9 cellular contexts compared by ENCODE assay signal in the genomic region with DNA sequence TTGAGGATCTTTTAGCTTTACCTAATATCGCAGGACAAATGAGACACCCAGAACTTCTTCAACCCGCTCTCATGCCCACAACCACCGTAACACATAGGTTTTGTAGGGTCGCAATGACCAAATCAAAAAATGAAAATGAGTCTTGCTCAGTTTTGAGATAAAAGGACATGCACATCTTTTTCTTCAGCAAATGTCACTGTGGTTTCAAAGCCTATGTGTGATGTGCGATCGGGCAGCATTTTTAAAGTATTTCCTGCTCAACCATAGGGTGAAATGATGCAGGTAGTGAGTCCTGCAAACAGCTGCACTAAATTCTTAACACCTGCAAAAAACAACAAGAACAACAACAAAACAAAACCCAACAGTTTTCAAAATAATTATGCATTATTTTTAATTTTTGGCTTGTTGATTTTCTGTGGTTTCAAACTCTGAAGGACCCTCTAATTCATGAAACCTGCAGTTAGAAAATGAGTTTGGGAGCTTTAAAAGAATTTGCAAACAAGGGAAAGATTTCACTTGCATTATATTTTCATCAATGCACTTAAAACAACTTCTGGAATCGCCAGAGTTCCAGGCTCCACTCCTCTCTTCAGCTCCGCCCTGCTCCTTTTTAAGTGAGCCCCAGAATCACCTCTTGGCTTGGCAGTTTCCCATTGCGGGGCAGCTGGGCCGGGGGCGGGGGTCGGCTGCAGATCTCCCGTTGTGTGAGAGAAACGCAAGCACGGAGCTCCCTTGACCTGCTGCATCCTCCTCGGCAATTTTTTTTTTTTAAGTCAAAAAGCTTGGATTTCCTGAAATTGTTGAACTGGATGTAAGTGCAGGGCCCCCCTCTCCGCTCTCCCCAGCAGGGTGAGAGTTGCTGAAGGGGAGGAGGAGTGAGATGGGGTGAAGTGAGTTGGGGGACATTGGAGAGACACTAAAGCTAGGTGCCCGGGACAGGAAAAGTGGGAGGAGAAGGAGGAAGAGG.
DNase-seq lines count a peak whose midpoint lies in the region; ATAC-seq, FAIRE-seq and TF ChIP-seq lines count a peak whose summit lies in the region.
"Had no signal": no experiment of that assay in that cellular context is flagged by ENCODE, and none has a peak within 500 bp of the region (broad histone marks: within the 10 kb centered on the region; RNA-seq: fewer than 3 reads in every experiment).

No MANE protein-coding gene starts in this region.

- no peaks in the 10 kb centered on the region for H3K9me3 Mint-ChIP-seq in activated naive CD8-positive, alpha-beta T cell treated with anti-CD3 and anti-CD28 coated beads, Interleukin-2, amount 50 U/mL, for 24 hours

- no peak overlapping the region for H3K9ac ChIP-seq in SK-N-SH
- H3K9ac ChIP-seq in keratinocyte (ENCODE audit: control insufficient read depth, extremely low read depth, insufficient read depth, low read length) = peak overlapping the region; percentile 77

- H3K36me3 ChIP-seq in SK-N-SH (replicated peaks in 1 of 2; ENCODE audit: control insufficient read depth in 1 of 2, insufficient read depth in 2 of 2, low read length in 1 of 2) = no peaks in the 10 kb centered on the region
- H3K36me3 ChIP-seq in keratinocyte (ENCODE audit: control insufficient read depth in 2 of 2, extremely low read depth in 1 of 2, insufficient read depth in 2 of 2, low read length in 2 of 2) = peaks cover 0 to 11% of the 10 kb centered on the region in 2 experiments
- no peaks in the 10 kb centered on the region for H3K36me3 ChIP-seq in suprapubic skin

- peaks cover 73% of the 10 kb centered on the region for H3K27me3 Mint-ChIP-seq in activated naive CD8-positive, alpha-beta T cell treated with anti-CD3 and anti-CD28 coated beads, Interleukin-2, amount 50 U/mL, for 24 hours

- dilution Hi-C loops in keratinocyte (cut with MboI; ENCODE audit: extremely low pct_ligation_motif_present, low sequenced_read_pairs) = loop anchor here (25.0 kb wide), 1 partner anchor 88 kb away; a partner anchor contains a TSS

- TF ChIP-seq CTCF in SK-N-SH (IDR thresholded peaks at IDR 0.05) = no peak
- TF ChIP-seq CTCF in keratinocyte (optimal IDR thresholded peaks at IDR 0.05 in 1 of 3, IDR thresholded peaks at IDR 0.05 in 1 of 3, conservative IDR thresholded peaks at IDR 0.05 in 1 of 3; ENCODE audit: extremely low read depth in 1 of 3, insufficient read depth in 2 of 3, low read length in 3 of 3) = no peak
- no peak for TF ChIP-seq CTCF in suprapubic skin (IDR thresholded peaks at IDR 0.05)

- CTCF ChIA-PET in SK-N-SH (lab: Yijun Ruan, JAX) = interaction anchor here (1.1 to 2.5 kb wide), 4 partner anchors 11 to 117 kb away, joined by 3 to 10 read pairs (median 4); no protein-coding TSS in a partner anchor

- H4K20me1 ChIP-seq in SK-N-SH (ENCODE audit: insufficient read depth) (no peaks in the 10 kb centered on the region), keratinocyte (ENCODE audit: control insufficient read depth, extremely low read depth, insufficient read depth, low read length) (no peaks in the 10 kb centered on the region)

- TF ChIP-seq RAD21 in SK-N-SH (IDR thresholded peaks at IDR 0.05; ENCODE audit: low read length) = no peak

- no peaks in the 10 kb centered on the region for H3K9me1 ChIP-seq in keratinocyte (ENCODE audit: control insufficient read depth, extremely low read depth, insufficient read depth, low read length)

- peaks cover 3% of the 10 kb centered on the region for H3F3A ChIP-seq in SK-N-SH (replicated peaks; ENCODE audit: insufficient read depth)

- peaks cover 31% of the 10 kb centered on the region for H3K4me1 Mint-ChIP-seq in activated naive CD8-positive, alpha-beta T cell treated with anti-CD3 and anti-CD28 coated beads, Interleukin-2, amount 50 U/mL, for 24 hours

- H3K27ac Mint-ChIP-seq in activated naive CD8-positive, alpha-beta T cell treated with anti-CD3 and anti-CD28 coated beads, Interleukin-2, amount 50 U/mL, for 24 hours = peak overlapping the region; percentile 64

- H3K9me3 ChIP-seq in SK-N-SH = no peaks in the 10 kb centered on the region
- H3K9me3 ChIP-seq in keratinocyte (ENCODE audit: control insufficient read depth, low read depth, low read length) = no peaks in the 10 kb centered on the region
- no peaks in the 10 kb centered on the region for H3K9me3 ChIP-seq in suprapubic skin

- H2AFZ ChIP-seq in SK-N-SH (ENCODE audit: low read depth) = no peak overlapping the region
- peak overlapping the region; percentile 95 for H2AFZ ChIP-seq in keratinocyte (ENCODE audit: control insufficient read depth, low read length)

- H3K27me3 ChIP-seq in SK-N-SH (ENCODE audit: insufficient read depth) (peaks cover 37% of the 10 kb centered on the region; the same call in 1 of the 2 replicates), keratinocyte (ENCODE audit: control insufficient read depth, extremely low read depth, insufficient read depth, low read length) (no peaks in the 10 kb centered on the region), suprapubic skin (peaks cover 13% of the 10 kb centered on the region)

- POLR2A ChIA-PET in SK-N-SH (lab: Yijun Ruan, JAX) = no interaction called here

- H3K4me3 ChIP-seq in SK-N-SH (ENCODE audit: low read depth in 2 of 2, low read length in 1 of 2) (peak overlapping the region in 1 of 2 experiments; percentile 70; a peak in 1 of 4 replicates), keratinocyte (ENCODE audit: control insufficient read depth in 2 of 3, extremely low read depth in 1 of 3, insufficient read depth in 2 of 3, low read depth in 1 of 3, low read length in 3 of 3) (peak overlapping the region; percentile 89 to 93 (median 90)), suprapubic skin (peak overlapping the region; percentile 66)

- FAIRE-seq in keratinocyte (lab: Jason Lieb, UNC) = no peak

- H3K79me2 ChIP-seq in SK-N-SH (ENCODE audit: insufficient read depth) (no peaks in the 10 kb centered on the region), keratinocyte (ENCODE audit: control insufficient read depth, insufficient read depth, low read length) (peaks cover 28% of the 10 kb centered on the region)

- no peak for TF ChIP-seq POLR2A in suprapubic skin (IDR thresholded peaks at IDR 0.05)

- peaks cover 6% of the 10 kb centered on the region for H3K36me3 Mint-ChIP-seq in activated naive CD8-positive, alpha-beta T cell treated with anti-CD3 and anti-CD28 coated beads, Interleukin-2, amount 50 U/mL, for 24 hours (ENCODE audit: low read depth)

- ATAC-seq in SK-N-SH treated with all-trans-retinoic acid at 6 μM for 48 hours (no peak), HG02763 (IDR thresholded peaks at IDR 0.05; ENCODE audit: unreplicated experiment) (no peak), GM19397 (IDR thresholded peaks at IDR 0.05; ENCODE audit: unreplicated experiment) (no peak)
- ATAC-seq in activated naive CD8-positive, alpha-beta T cell treated with anti-CD3 and anti-CD28 coated beads, Interleukin-2, amount 50 U/mL, for 24 hours = peak; percentile 34
- ATAC-seq: HCT116 had no signal

- H3K4me3 Mint-ChIP-seq in activated naive CD8-positive, alpha-beta T cell treated with anti-CD3 and anti-CD28 coated beads, Interleukin-2, amount 50 U/mL, for 24 hours = peak overlapping the region; percentile 87

- H3K9me2 ChIP-seq in SK-N-SH = no peaks in the 10 kb centered on the region

- 55% methylated on average over 18 of the region's 18 CpGs for WGBS in SK-N-SH (ENCODE audit: low lambda C conversion rate)
- WGBS in suprapubic skin = 36% methylated on average over 18 of the region's 18 CpGs

- H3K27ac ChIP-seq in SK-N-SH (ENCODE audit: low read depth in 2 of 2, low read length in 1 of 2) = no peak overlapping the region
- no peak overlapping the region for H3K27ac ChIP-seq in keratinocyte (ENCODE audit: control insufficient read depth, insufficient read depth, low read length)
- no peak overlapping the region for H3K27ac ChIP-seq in suprapubic skin

- TF ChIP-seq EP300 in SK-N-SH (IDR thresholded peaks at IDR 0.05; ENCODE audit: borderline replicate concordance in 1 of 2, low read depth in 1 of 2, low read length in 1 of 2) (no peak), suprapubic skin (IDR thresholded peaks at IDR 0.05) (no peak)

- H3K4me1 ChIP-seq in SK-N-SH (ENCODE audit: control insufficient read depth in 1 of 2, insufficient read depth in 2 of 2, low read depth in 1 of 2, low read length in 1 of 2) (peaks cover 14 to 26% of the 10 kb centered on the region in 2 experiments; a peak in 2 of 4 replicates), keratinocyte (ENCODE audit: control insufficient read depth, extremely low read depth, insufficient read depth, low read length) (peaks cover 8% of the 10 kb centered on the region), suprapubic skin (peaks cover 29% of the 10 kb centered on the region)

- H3K4me2 ChIP-seq in SK-N-SH (peak overlapping the region; percentile 98; the same call in 1 of the 2 replicates), keratinocyte (ENCODE audit: control insufficient read depth, extremely low read depth, insufficient read depth, low read depth, low read length) (peak overlapping the region; percentile 90)

- peak; percentile 19 for DNase-seq in SK-N-SH
- DNase-seq in activated naive CD8-positive, alpha-beta T cell treated with anti-CD3 and anti-CD28 coated beads, Interleukin-2, amount 50 U/mL, for 24 hours = no peak
- no peak for DNase-seq in keratinocyte (ENCODE audit: low read depth, low spot score)
- DNase-seq in suprapubic skin (ENCODE audit: low spot score in 2 of 2) = no peak
- no peak for DNase-seq in NCI-H2107 (lab: John Stamatoyannopoulos, UW)

TF ChIP-seq in SK-N-SH, 30 proteins besides CTCF, POLR2A, EP300 and RAD21 (continues in another document):
- TF ChIP-seq CHD2 (IDR thresholded peaks at IDR 0.05; ENCODE audit: low read length, partially characterized antibody) = no peak
- TF ChIP-seq, protein P1, sequence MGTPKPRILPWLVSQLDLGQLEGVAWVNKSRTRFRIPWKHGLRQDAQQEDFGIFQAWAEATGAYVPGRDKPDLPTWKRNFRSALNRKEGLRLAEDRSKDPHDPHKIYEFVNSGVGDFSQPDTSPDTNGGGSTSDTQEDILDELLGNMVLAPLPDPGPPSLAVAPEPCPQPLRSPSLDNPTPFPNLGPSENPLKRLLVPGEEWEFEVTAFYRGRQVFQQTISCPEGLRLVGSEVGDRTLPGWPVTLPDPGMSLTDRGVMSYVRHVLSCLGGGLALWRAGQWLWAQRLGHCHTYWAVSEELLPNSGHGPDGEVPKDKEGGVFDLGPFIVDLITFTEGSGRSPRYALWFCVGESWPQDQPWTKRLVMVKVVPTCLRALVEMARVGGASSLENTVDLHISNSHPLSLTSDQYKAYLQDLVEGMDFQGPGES (IDR thresholded peaks at IDR 0.05; ENCODE audit: low read depth, low read length) = no peak

TF ChIP-seq in SK-N-SH treated with all-trans-retinoic acid at 6 μM for 48 hours, 23 proteins besides CTCF, POLR2A, EP300 and RAD21:
- TF ChIP-seq GLIS3 (CRISPR knock-in tag; IDR thresholded peaks at IDR 0.05) = no peak
